In genomic region chr9:35646583-35647265, GRCh38 we compare ENCODE assay signal across 1 cellular context.
TF ChIP-seq lines count a peak whose summit lies in the region.

No MANE protein-coding gene starts in this region.

TF ChIP-seq in HepG2, 621 proteins besides CTCF, POLR2A, EP300 and RAD21 (continued from another document and continues in another):
- TF ChIP-seq MLX (CRISPR knock-in tag; IDR thresholded peaks at IDR 0.05) (no peak), ZBTB40 (IDR thresholded peaks at IDR 0.05) (no peak), ZBTB40 (CRISPR knock-in tag; IDR thresholded peaks at IDR 0.05) (no peak), STAG1 (CRISPR knock-in tag; IDR thresholded peaks at IDR 0.05) (peak; percentile 91), ZNF275 (CRISPR knock-in tag; IDR thresholded peaks at IDR 0.05; ENCODE audit: borderline replicate concordance) (no peak), ZNF337 (CRISPR knock-in tag; IDR thresholded peaks at IDR 0.05; ENCODE audit: borderline replicate concordance, low read depth) (no peak), PRDM4 (CRISPR knock-in tag; IDR thresholded peaks at IDR 0.05; ENCODE audit: borderline replicate concordance) (no peak), ARNTL (CRISPR knock-in tag; IDR thresholded peaks at IDR 0.05) (no peak), GATAD2A (CRISPR knock-in tag; IDR thresholded peaks at IDR 0.05) (no peak), AHDC1 (CRISPR knock-in tag; IDR thresholded peaks at IDR 0.05; ENCODE audit: borderline replicate concordance) (peak; percentile 55; the same call in 1 of the 2 replicates), AFF4 (CRISPR knock-in tag; IDR thresholded peaks at IDR 0.05) (no peak), SYNCRIP (IDR thresholded peaks at IDR 0.05; ENCODE audit: insufficient read depth, low read depth, low read length) (no peak), JARID2 (CRISPR knock-in tag; IDR thresholded peaks at IDR 0.05; ENCODE audit: insufficient replicate concordance) (peak; percentile 49), CAMTA2 (CRISPR knock-in tag; IDR thresholded peaks at IDR 0.05; ENCODE audit: borderline replicate concordance) (no peak), DPF2 (CRISPR knock-in tag; IDR thresholded peaks at IDR 0.05; ENCODE audit: borderline replicate concordance, low read depth) (no peak), ZNF619 (CRISPR knock-in tag; IDR thresholded peaks at IDR 0.05) (peak; percentile 27; the same call in 1 of the 2 replicates), ZNF263 (CRISPR knock-in tag; IDR thresholded peaks at IDR 0.05) (peak; percentile 46; the same call in 1 of the 2 replicates), HINFP (CRISPR knock-in tag; IDR thresholded peaks at IDR 0.05; ENCODE audit: low read depth) (no peak), NR3C1 (CRISPR knock-in tag; IDR thresholded peaks at IDR 0.05) (no peak), ZNF20 (CRISPR knock-in tag; IDR thresholded peaks at IDR 0.05) (no peak), PHF5A (CRISPR knock-in tag; IDR thresholded peaks at IDR 0.05; ENCODE audit: low read depth, unreplicated experiment) (no peak), TMF1 (CRISPR knock-in tag; IDR thresholded peaks at IDR 0.05; ENCODE audit: low read depth) (no peak), DZIP1 (CRISPR knock-in tag; IDR thresholded peaks at IDR 0.05) (peak; percentile 67; the same call in 1 of the 2 replicates)
